Comparison of ENCODE assay signal across 17 cellular contexts in the genomic region with DNA sequence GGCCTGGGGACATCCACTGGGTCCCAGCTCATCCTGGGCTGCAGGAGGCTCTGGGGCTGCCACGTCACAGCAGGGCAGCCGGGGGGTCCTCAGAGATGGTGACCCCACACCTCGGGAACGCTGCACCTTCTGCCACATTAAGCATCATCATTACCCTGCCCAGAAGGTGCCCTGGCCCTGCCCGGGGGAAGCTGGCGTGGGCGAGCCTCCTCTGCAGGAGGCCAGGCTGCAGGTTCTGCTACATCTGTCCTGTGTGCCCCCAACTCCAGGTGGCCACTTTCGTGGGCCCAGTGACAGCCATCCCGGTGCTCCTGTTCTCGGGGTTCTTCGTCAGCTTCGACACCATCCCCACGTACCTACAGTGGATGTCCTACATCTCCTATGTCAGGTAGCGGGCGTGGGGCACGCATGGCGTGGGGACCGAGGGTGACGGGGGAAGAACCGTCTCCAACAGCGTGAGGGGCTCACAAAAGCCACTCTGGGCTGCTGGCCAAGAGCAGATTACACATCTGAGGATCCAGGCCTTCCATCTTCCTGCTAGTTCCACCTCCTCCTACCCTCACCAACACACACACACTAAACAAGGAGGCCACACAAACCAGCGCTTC. TPM values are rescaled to one million over a fixed set of nuclear protein-coding genes. Genes with fewer than 3 reads are reported as not detected.
DNase-seq lines count a peak whose midpoint lies in the region; ATAC-seq and TF ChIP-seq lines count a peak whose summit lies in the region.
"Had no signal": no experiment of that assay in that cellular context is flagged by ENCODE, and none has a peak within 500 bp of the region (broad histone marks: within the 10 kb centered on the region; RNA-seq: fewer than 3 reads in every experiment).

No MANE protein-coding gene starts in this region.

- H3K36me3 ChIP-seq in mucosa of descending colon (ENCODE audit: low read depth): no peaks in the 10 kb centered on the region

- H3K27ac Mint-ChIP-seq in WTC11: no peak overlapping the region
- H3K27ac Mint-ChIP-seq: B cell; CD8-positive, alpha-beta T cell; HFFc6 had no signal

- H3K36me3 Mint-ChIP-seq in WTC11: no peaks in the 10 kb centered on the region; the same call in 1 of the 2 replicates

- H3K4me3 Mint-ChIP-seq in WTC11: no peak overlapping the region
- H3K4me3 Mint-ChIP-seq: B cell; CD8-positive, alpha-beta T cell; HFFc6 had no signal

- H3K27me3 Mint-ChIP-seq in WTC11 (ENCODE audit: low read depth): no peaks in the 10 kb centered on the region
- H3K27me3 Mint-ChIP-seq: B cell had no signal

- POLR2A ChIA-PET in WTC11 (lab: Charles Lee): no interaction called here

- DNase-seq in NCI-H82 (lab: John Stamatoyannopoulos, UW): peak; percentile 22
- DNase-seq in NCI-H82 treated with DMSO at 0.1 percent for 48 hours (lab: John Stamatoyannopoulos, UW; ENCODE audit: unreplicated experiment): no peak
- DNase-seq in WTC11 (ENCODE audit: low spot score): peak; percentile 8
- DNase-seq in mucosa of descending colon: peak in 2 of 3 donors; percentile 20 to 45
- DNase-seq in left ventricle myocardium superior: no peak
- no peak for DNase-seq in NCI-H146 treated with DMSO at 0.1 percent for 48 hours (lab: John Stamatoyannopoulos, UW; ENCODE audit: unreplicated experiment)
- DNase-seq: Calu3; CD8-positive, alpha-beta T cell; DMS79 treated with DMSO at 0.1 percent for 48 hours; GF-D8; GOT3; H7; HFFc6 had no signal

- no peak overlapping the region for H3K4me3 ChIP-seq in mucosa of descending colon
- H3K4me3 ChIP-seq: BLaER1 treated with 17β-estradiol and CSF1 and Interleukin-3, amounts not matched to agents 10 nM and 100 nM had no signal

- H3K9me3 ChIP-seq in mucosa of descending colon: no peaks in the 10 kb centered on the region

- no peaks in the 10 kb centered on the region for H3K4me1 ChIP-seq in mucosa of descending colon (ENCODE audit: low read depth)

- CTCF ChIA-PET in WTC11 (lab: Charles Lee): no interaction called here

- peaks cover 12% of the 10 kb centered on the region for H3K4me1 Mint-ChIP-seq in WTC11
- H3K4me1 Mint-ChIP-seq: B cell had no signal

- intact Hi-C loops in mucosa of descending colon (cut with DNase I, micrococcal nuclease) (no loop called here), left ventricle myocardium superior (cut with micrococcal nuclease) (no loop called here)

- no peaks in the 10 kb centered on the region for H3K9me3 Mint-ChIP-seq in WTC11
- H3K9me3 Mint-ChIP-seq: CD8-positive, alpha-beta T cell had no signal

- ATAC-seq in WTC11 (no peak), mucosa of descending colon (no peak), left ventricle myocardium superior (no peak)
- ATAC-seq: CD8-positive, alpha-beta T cell; HCT116 had no signal

- TF ChIP-seq CTCF in WTC11 (IDR thresholded peaks at IDR 0.05) (no peak), mucosa of descending colon (IDR thresholded peaks at IDR 0.05) (no peak)

TF ChIP-seq in WTC11, 78 proteins besides CTCF, POLR2A, EP300 and RAD21:
- TF ChIP-seq NR2C2 (CRISPR knock-in tag; IDR thresholded peaks at IDR 0.05) (no peak), ZNF317 (CRISPR knock-in tag; IDR thresholded peaks at IDR 0.05; ENCODE audit: borderline replicate concordance, low read depth) (no peak), FOXK1 (CRISPR knock-in tag; IDR thresholded peaks at IDR 0.05) (no peak), SMAD3 (CRISPR knock-in tag; IDR thresholded peaks at IDR 0.05; ENCODE audit: borderline replicate concordance) (no peak), TEAD4 (CRISPR knock-in tag; IDR thresholded peaks at IDR 0.05) (no peak), GTF2I (CRISPR knock-in tag; conservative IDR thresholded peaks at IDR 0.05) (no peak), TP53 (CRISPR knock-in tag; IDR thresholded peaks at IDR 0.05) (no peak), RORB (CRISPR knock-in tag; IDR thresholded peaks at IDR 0.05) (no peak), CREM (CRISPR knock-in tag; IDR thresholded peaks at IDR 0.05) (no peak)
- TF ChIP-seq, protein P1, sequence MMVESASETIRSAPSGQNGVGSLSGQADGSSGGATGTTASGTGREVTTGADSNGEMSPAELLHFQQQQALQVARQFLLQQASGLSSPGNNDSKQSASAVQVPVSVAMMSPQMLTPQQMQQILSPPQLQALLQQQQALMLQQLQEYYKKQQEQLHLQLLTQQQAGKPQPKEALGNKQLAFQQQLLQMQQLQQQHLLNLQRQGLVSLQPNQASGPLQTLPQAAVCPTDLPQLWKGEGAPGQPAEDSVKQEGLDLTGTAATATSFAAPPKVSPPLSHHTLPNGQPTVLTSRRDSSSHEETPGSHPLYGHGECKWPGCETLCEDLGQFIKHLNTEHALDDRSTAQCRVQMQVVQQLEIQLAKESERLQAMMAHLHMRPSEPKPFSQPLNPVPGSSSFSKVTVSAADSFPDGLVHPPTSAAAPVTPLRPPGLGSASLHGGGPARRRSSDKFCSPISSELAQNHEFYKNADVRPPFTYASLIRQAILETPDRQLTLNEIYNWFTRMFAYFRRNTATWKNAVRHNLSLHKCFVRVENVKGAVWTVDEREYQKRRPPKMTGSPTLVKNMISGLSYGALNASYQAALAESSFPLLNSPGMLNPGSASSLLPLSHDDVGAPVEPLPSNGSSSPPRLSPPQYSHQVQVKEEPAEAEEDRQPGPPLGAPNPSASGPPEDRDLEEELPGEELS (CRISPR knock-in tag; IDR thresholded peaks at IDR 0.05): no peak
- TF ChIP-seq, protein P2, sequence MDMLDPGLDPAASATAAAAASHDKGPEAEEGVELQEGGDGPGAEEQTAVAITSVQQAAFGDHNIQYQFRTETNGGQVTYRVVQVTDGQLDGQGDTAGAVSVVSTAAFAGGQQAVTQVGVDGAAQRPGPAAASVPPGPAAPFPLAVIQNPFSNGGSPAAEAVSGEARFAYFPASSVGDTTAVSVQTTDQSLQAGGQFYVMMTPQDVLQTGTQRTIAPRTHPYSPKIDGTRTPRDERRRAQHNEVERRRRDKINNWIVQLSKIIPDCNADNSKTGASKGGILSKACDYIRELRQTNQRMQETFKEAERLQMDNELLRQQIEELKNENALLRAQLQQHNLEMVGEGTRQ (CRISPR knock-in tag; IDR thresholded peaks at IDR 0.05): no peak
- TF ChIP-seq, protein P3, sequence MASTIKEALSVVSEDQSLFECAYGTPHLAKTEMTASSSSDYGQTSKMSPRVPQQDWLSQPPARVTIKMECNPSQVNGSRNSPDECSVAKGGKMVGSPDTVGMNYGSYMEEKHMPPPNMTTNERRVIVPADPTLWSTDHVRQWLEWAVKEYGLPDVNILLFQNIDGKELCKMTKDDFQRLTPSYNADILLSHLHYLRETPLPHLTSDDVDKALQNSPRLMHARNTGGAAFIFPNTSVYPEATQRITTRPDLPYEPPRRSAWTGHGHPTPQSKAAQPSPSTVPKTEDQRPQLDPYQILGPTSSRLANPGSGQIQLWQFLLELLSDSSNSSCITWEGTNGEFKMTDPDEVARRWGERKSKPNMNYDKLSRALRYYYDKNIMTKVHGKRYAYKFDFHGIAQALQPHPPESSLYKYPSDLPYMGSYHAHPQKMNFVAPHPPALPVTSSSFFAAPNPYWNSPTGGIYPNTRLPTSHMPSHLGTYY (CRISPR knock-in tag; IDR thresholded peaks at IDR 0.05): no peak
- TF ChIP-seq, protein P4, sequence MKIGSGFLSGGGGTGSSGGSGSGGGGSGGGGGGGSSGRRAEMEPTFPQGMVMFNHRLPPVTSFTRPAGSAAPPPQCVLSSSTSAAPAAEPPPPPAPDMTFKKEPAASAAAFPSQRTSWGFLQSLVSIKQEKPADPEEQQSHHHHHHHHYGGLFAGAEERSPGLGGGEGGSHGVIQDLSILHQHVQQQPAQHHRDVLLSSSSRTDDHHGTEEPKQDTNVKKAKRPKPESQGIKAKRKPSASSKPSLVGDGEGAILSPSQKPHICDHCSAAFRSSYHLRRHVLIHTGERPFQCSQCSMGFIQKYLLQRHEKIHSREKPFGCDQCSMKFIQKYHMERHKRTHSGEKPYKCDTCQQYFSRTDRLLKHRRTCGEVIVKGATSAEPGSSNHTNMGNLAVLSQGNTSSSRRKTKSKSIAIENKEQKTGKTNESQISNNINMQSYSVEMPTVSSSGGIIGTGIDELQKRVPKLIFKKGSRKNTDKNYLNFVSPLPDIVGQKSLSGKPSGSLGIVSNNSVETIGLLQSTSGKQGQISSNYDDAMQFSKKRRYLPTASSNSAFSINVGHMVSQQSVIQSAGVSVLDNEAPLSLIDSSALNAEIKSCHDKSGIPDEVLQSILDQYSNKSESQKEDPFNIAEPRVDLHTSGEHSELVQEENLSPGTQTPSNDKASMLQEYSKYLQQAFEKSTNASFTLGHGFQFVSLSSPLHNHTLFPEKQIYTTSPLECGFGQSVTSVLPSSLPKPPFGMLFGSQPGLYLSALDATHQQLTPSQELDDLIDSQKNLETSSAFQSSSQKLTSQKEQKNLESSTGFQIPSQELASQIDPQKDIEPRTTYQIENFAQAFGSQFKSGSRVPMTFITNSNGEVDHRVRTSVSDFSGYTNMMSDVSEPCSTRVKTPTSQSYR (CRISPR knock-in tag; IDR thresholded peaks at IDR 0.05): no peak

RNA-seq across cellular contexts. Expression of gene TFF3, which starts 20.8 kb away (rescaled TPM):
- 2.9 to 4.2 TPM (median 3.5 TPM) in 3 replicates for total RNA-seq in WTC11 (2021)
- 1,000 to 10,000 TPM in 2 of 3 donors, 100 to 1,000 TPM in 1; 614 to 2,641 (median 2,419) TPM for total RNA-seq in mucosa of descending colon
- total RNA-seq in left ventricle myocardium superior: 5.3 TPM
- total RNA-seq: A172; B cell; Calu3; CD8-positive, alpha-beta T cell; HFFc6 had no signal

RNA-seq across cellular contexts. Expression of gene TFF2, which starts 56.4 kb away (rescaled TPM):
- total RNA-seq in WTC11 (2021) (0.33 TPM in 1 of 3 replicates, not detected in the others), mucosa of descending colon (1 to 10 TPM in 2 of 3 donors, not detected in 1; 1.1 to 1.7 TPM), left ventricle myocardium superior (not detected)
- total RNA-seq: A172; B cell; Calu3; CD8-positive, alpha-beta T cell; H7; HFFc6 had no signal

Comparison
In these comparisons a context has a peak if more than half of its experiments do, and no peak if none do; other contexts are left out.
1. DNase-seq: peak in NCI-H82 (single experiment), WTC11 (single experiment) and mucosa of descending colon (2 of 3); none in NCI-H82 treated with DMSO at 0.1 percent for 48 hours (single experiment), left ventricle myocardium superior (single experiment) and NCI-H146 treated with DMSO at 0.1 percent for 48 hours (single experiment).
2. RNA of gene TFF3, which starts 20.8 kb away (total RNA-seq): 614 to 2,641 TPM in mucosa of descending colon; 5.3 TPM in left ventricle myocardium superior (single experiment) and 2.9 to 4.2 TPM in WTC11; every median in the first group is over 10 times any median in the second.